In genomic region chr14:20617138-20618003, GRCh38 we compare ENCODE assay signal across 19 cellular contexts. TPM values are rescaled to one million over a fixed set of nuclear protein-coding genes. Genes with fewer than 3 reads are reported as not detected.
DNase-seq lines count a peak whose midpoint lies in the region; ATAC-seq, FAIRE-seq and TF ChIP-seq lines count a peak whose summit lies in the region.
"Had no signal": no experiment of that assay in that cellular context is flagged by ENCODE, and none has a peak within 500 bp of the region (broad histone marks: within the 10 kb centered on the region; RNA-seq: fewer than 3 reads in every experiment).

No MANE protein-coding gene starts in this region.

- intact Hi-C loops in GM12878 (cut with micrococcal nuclease; ENCODE audit: unreplicated experiment) (no loop called here), ascending aorta (cut with DNase I) (loop anchor here (10.0 kb wide), 1 partner anchor 477 kb away; the partner anchor contains the start of gene ZNF219)

- peak overlapping the region; percentile 40 for H3K4me2 ChIP-seq in GM12878 (ENCODE audit: control insufficient read depth, insufficient read depth)

- no TSS peak for BruUV-seq in GM12878 (replicated peaks; lab: Mats Ljungman, UMichigan)

- H3K4me1 ChIP-seq in GM12878 (ENCODE audit: control insufficient read depth, insufficient read depth, low read length) (peaks cover 26% of the 10 kb centered on the region), ascending aorta (no peaks in the 10 kb centered on the region)

- H3K27me3 ChIP-seq in GM12878 (replicated peaks in 1 of 2; ENCODE audit: control insufficient read depth in 2 of 2, insufficient read depth in 2 of 2, low read length in 1 of 2): no peaks in the 10 kb centered on the region
- no peaks in the 10 kb centered on the region for H3K27me3 ChIP-seq in ascending aorta

- RAD21 ChIA-PET in GM12878 (lab: Charles Lee; ENCODE audit: unreplicated experiment): interaction anchor here (0.7 to 1.6 kb wide), 7 partner anchors 13 to 454 kb away, joined by 3 to 6 read pairs (median 3); no protein-coding TSS in a partner anchor

- no peaks in the 10 kb centered on the region for H4K20me1 ChIP-seq in GM12878 (ENCODE audit: control insufficient read depth, insufficient read depth)

- CTCF ChIA-PET in GM12878 (lab: Yijun Ruan, JAX): interaction anchor here (1.3 to 9.0 kb wide), 3 partner anchors 15 to 202 kb away, joined by 4 to 79 read pairs (median 5); partner anchors contain the start of gene RNASE4

- no peak overlapping the region for H3K9ac ChIP-seq in GM12878 (ENCODE audit: control insufficient read depth, insufficient read depth, low read length)

- ATAC-seq in GM18861 (IDR thresholded peaks at IDR 0.05; ENCODE audit: unreplicated experiment) (peak; percentile 37), GM21447 (IDR thresholded peaks at IDR 0.05; ENCODE audit: unreplicated experiment) (peak; percentile 47), HG03354 (IDR thresholded peaks at IDR 0.05; ENCODE audit: poor library complexity, severe bottlenecking, unreplicated experiment) (peak; percentile 49), GM12878 (peak; percentile 60)
- ATAC-seq: left lung, psoas muscle had no signal

- in situ Hi-C loops in GM12878 (cut with MboI): no loop called here

- WGBS in GM12878 (ENCODE audit: insufficient coverage, insufficient replicate concordance, low lambda C conversion rate, missing lambda C conversion rate): 39% methylated on average over 12 of the region's 12 CpGs

- TF ChIP-seq EP300 in GM12878 (IDR thresholded peaks at IDR 0.05; ENCODE audit: borderline replicate concordance in 1 of 2, control insufficient read depth in 1 of 2, low read depth in 2 of 2, low read length in 2 of 2): no peak

- TF ChIP-seq CTCF in GM12878 (IDR thresholded peaks at IDR 0.05 in 2 of 3, conservative IDR thresholded peaks at IDR 0.05 in 1 of 3; ENCODE audit: control insufficient read depth in 2 of 3, extremely low read depth in 1 of 3, insufficient read depth in 1 of 3, low read depth in 3 of 3, low read length in 3 of 3) (no peak), ascending aorta (IDR thresholded peaks at IDR 0.05) (no peak)

- SMC1A ChIA-PET in GM12878 (lab: Charles Lee; ENCODE audit: uncharacterized antibody, unreplicated experiment): interaction anchor here (0.8 to 1.7 kb wide), 8 partner anchors 11 to 74 kb away, joined by 3 to 8 read pairs (median 4); no protein-coding TSS in a partner anchor

- TF ChIP-seq RAD21 in GM12878 (IDR thresholded peaks at IDR 0.05; ENCODE audit: insufficient read depth, low read depth, low read length): no peak

- no peaks in the 10 kb centered on the region for H3K79me2 ChIP-seq in GM12878 (ENCODE audit: control insufficient read depth, insufficient read depth, low read length)

- no peaks in the 10 kb centered on the region for H3K36me3 ChIP-seq in GM12878 (ENCODE audit: control insufficient read depth in 2 of 2, insufficient read depth in 2 of 2, low read length in 1 of 2)
- H3K36me3 ChIP-seq in ascending aorta: no peaks in the 10 kb centered on the region
- H3K36me3 ChIP-seq: left lung had no signal

- no peak overlapping the region for H3K4me3 ChIP-seq in GM12878
- H3K4me3 ChIP-seq in ascending aorta: no peak overlapping the region
- H3K4me3 ChIP-seq: left lung, psoas muscle had no signal

- peak overlapping the region; percentile 7; the same call in 1 of the 2 replicates for H2AFZ ChIP-seq in GM12878 (ENCODE audit: control insufficient read depth, low read depth, low read length)

- TF ChIP-seq POLR2A in GM12878 (IDR thresholded peaks at IDR 0.05; ENCODE audit: low read depth, low read length): no peak

- no peak for FAIRE-seq in GM12878 (lab: Jason Lieb, UNC)
- FAIRE-seq: H1, RCC 7860 had no signal

- POLR2A ChIA-PET in GM12878 (lab: Charles Lee): interaction anchor here (0.6 to 1.7 kb wide), 3 partner anchors 47 to 200 kb away, joined by 3 to 11 read pairs (median 3); no protein-coding TSS in a partner anchor

- DNase-seq in GM12878 (ENCODE audit: low read depth, low spot score) (no peak), kidney tubule cell (ENCODE audit: low spot score) (no peak), retina (no peak), ascending aorta (ENCODE audit: low spot score in 2 of 2) (no peak), NCI-H128 (lab: John Stamatoyannopoulos, UW; ENCODE audit: unreplicated experiment) (no peak)
- DNase-seq: activated naive CD4-positive, alpha-beta T cell treated with anti-CD3 and anti-CD28 coated beads for 36 hours; DMS53; effector CD8-positive, alpha-beta T cell; left lung; NCI-H2081 treated with DMSO at 0.1 percent for 48 hours; NCI-H526 treated with DMSO at 0.1 percent for 48 hours; psoas muscle had no signal

- peak overlapping the region; percentile 26; the same call in 1 of the 2 replicates for H3K27ac ChIP-seq in GM12878 (ENCODE audit: control insufficient read depth, insufficient read depth)
- no peak overlapping the region for H3K27ac ChIP-seq in ascending aorta
- H3K27ac ChIP-seq: left lung, psoas muscle had no signal

- no peaks in the 10 kb centered on the region for H3K9me3 ChIP-seq in GM12878 (replicated peaks; ENCODE audit: control insufficient read depth, insufficient read depth, low read length)
- no peaks in the 10 kb centered on the region for H3K9me3 ChIP-seq in ascending aorta
- H3K9me3 ChIP-seq: left lung, psoas muscle had no signal

RNA-seq across cellular contexts. Expression of gene OR6S1, which starts 24.1 kb away (rescaled TPM):
- 12.5 and 19.1 TPM in 2 replicates for total RNA-seq in GM12878 (2013; cell fraction: nucleolus; rRNA removed)
- total RNA-seq in GM12878 (2014; rRNA removed) (0.62 and 0.76 TPM in 2 replicates), GM12878 (2014; rRNA removed; fragmentation: Illumina TruSeq; extraction: Trizol) (0.64 and 0.67 TPM in 2 replicates), GM12878 (2021) (0.51 and 0.66 TPM in 2 replicates), ascending aorta (not detected)
- polyA plus RNA-seq in GM12878 (2011; ENCODE audit: low read depth): 0.66 TPM
- polyA plus RNA-seq in GM12878 (2011; rRNA removed) (0.09 and 0.24 TPM in 2 replicates), GM12878 (2014; fragmentation: Illumina TruSeq; extraction: Trizol) (0.22 TPM in 1 of 2 replicates, not detected in the other), GM12878 (2014; fragmentation: Nextera tagmentation; extraction: Ambion mirVana) (not detected), GM12878 (2014; rRNA removed) (0.35 and 0.42 TPM in 2 replicates), GM12878 (2016; fragmentation: Nextera tagmentation; extraction: Ambion mirVana) (not detected)
- 0.12 and 0.24 TPM in 2 replicates for polyA plus RNA-seq in GM12878 (2011; cell fraction: cytosol; rRNA removed)
- polyA plus RNA-seq in GM12878 (2011; cell fraction: nucleus; rRNA removed): 0.70 and 1.1 TPM in 2 replicates
- 0.16 and 0.27 TPM in 2 replicates for polyA plus RNA-seq in GM12878 (2012)
- polyA minus RNA-seq in GM12878 (2011; rRNA and poly(A)+ RNA removed): 0.80 TPM in 1 of 2 replicates, not detected in the other
- polyA minus RNA-seq in GM12878 (2011; cell fraction: cytosol; rRNA and poly(A)+ RNA removed): not detected in 2 replicates
- 0.48 and 0.86 TPM in 2 replicates for polyA minus RNA-seq in GM12878 (2011; cell fraction: nucleus; rRNA and poly(A)+ RNA removed)
- total RNA-seq: activated naive CD4-positive, alpha-beta T cell treated with anti-CD3 and anti-CD28 coated beads for 36 hours; H1; left lung; myocyte; psoas muscle had no signal
- polyA plus RNA-seq: BJ, H1, psoas muscle had no signal

RNA-seq across cellular contexts. Expression of gene RNASE12, which starts 26.2 kb away (rescaled TPM):
- total RNA-seq in GM12878 (2013; cell fraction: nucleolus; rRNA removed): not detected in 2 replicates
- total RNA-seq in GM12878 (2014; rRNA removed) (not detected in 2 replicates), GM12878 (2014; rRNA removed; fragmentation: Illumina TruSeq; extraction: Trizol) (not detected in 2 replicates), GM12878 (2021) (not detected in 2 replicates), ascending aorta (not detected)
- not detected for polyA plus RNA-seq in GM12878 (2011; ENCODE audit: low read depth)
- polyA plus RNA-seq in GM12878 (2011; rRNA removed) (not detected in 2 replicates), GM12878 (2014; fragmentation: Illumina TruSeq; extraction: Trizol) (not detected in 2 replicates), GM12878 (2014; fragmentation: Nextera tagmentation; extraction: Ambion mirVana) (not detected), GM12878 (2014; rRNA removed) (not detected in 2 replicates), GM12878 (2016; fragmentation: Nextera tagmentation; extraction: Ambion mirVana) (not detected)
- polyA plus RNA-seq in GM12878 (2011; cell fraction: cytosol; rRNA removed): not detected in 2 replicates
- polyA plus RNA-seq in GM12878 (2011; cell fraction: nucleus; rRNA removed): not detected in 2 replicates
- not detected in 2 replicates for polyA plus RNA-seq in GM12878 (2012)
- polyA minus RNA-seq in GM12878 (2011; rRNA and poly(A)+ RNA removed): not detected in 2 replicates
- not detected in 2 replicates for polyA minus RNA-seq in GM12878 (2011; cell fraction: cytosol; rRNA and poly(A)+ RNA removed)
- not detected in 2 replicates for polyA minus RNA-seq in GM12878 (2011; cell fraction: nucleus; rRNA and poly(A)+ RNA removed)
- total RNA-seq: activated naive CD4-positive, alpha-beta T cell treated with anti-CD3 and anti-CD28 coated beads for 36 hours; H1; left lung; myocyte; psoas muscle had no signal
- polyA plus RNA-seq: BJ, H1, psoas muscle had no signal

RNA-seq across cellular contexts. Expression of gene RNASE11, which starts 29.6 kb away (rescaled TPM):
- not detected in 2 replicates for total RNA-seq in GM12878 (2013; cell fraction: nucleolus; rRNA removed)
- total RNA-seq in GM12878 (2014; rRNA removed): not detected in 2 replicates
- not detected in 2 replicates for total RNA-seq in GM12878 (2014; rRNA removed; fragmentation: Illumina TruSeq; extraction: Trizol)
- not detected in 2 replicates for total RNA-seq in GM12878 (2021)
- not detected for polyA plus RNA-seq in GM12878 (2011; ENCODE audit: low read depth)
- polyA plus RNA-seq in GM12878 (2011; rRNA removed): not detected in 2 replicates
- polyA plus RNA-seq in GM12878 (2011; cell fraction: cytosol; rRNA removed): not detected in 2 replicates
- polyA plus RNA-seq in GM12878 (2011; cell fraction: nucleus; rRNA removed): not detected in 2 replicates
- polyA plus RNA-seq in GM12878 (2012): not detected in 2 replicates
- polyA plus RNA-seq in GM12878 (2014; fragmentation: Illumina TruSeq; extraction: Trizol): not detected in 2 replicates
- polyA plus RNA-seq in GM12878 (2014; fragmentation: Nextera tagmentation; extraction: Ambion mirVana): not detected
- polyA plus RNA-seq in GM12878 (2014; rRNA removed): not detected in 2 replicates
- polyA plus RNA-seq in GM12878 (2016; fragmentation: Nextera tagmentation; extraction: Ambion mirVana): not detected
- polyA minus RNA-seq in GM12878 (2011; rRNA and poly(A)+ RNA removed): not detected in 2 replicates
- not detected in 2 replicates for polyA minus RNA-seq in GM12878 (2011; cell fraction: cytosol; rRNA and poly(A)+ RNA removed)
- not detected in 2 replicates for polyA minus RNA-seq in GM12878 (2011; cell fraction: nucleus; rRNA and poly(A)+ RNA removed)
- total RNA-seq in ascending aorta: not detected
- total RNA-seq: activated naive CD4-positive, alpha-beta T cell treated with anti-CD3 and anti-CD28 coated beads for 36 hours; H1; left lung; myocyte; psoas muscle had no signal
- polyA plus RNA-seq: BJ, H1, psoas muscle had no signal

RNA-seq across cellular contexts. Expression of gene RNASE9, which starts 56.5 kb away (rescaled TPM):
- not detected in 2 replicates for total RNA-seq in GM12878 (2013; cell fraction: nucleolus; rRNA removed)
- total RNA-seq in GM12878 (2014; rRNA removed) (not detected in 2 replicates), GM12878 (2014; rRNA removed; fragmentation: Illumina TruSeq; extraction: Trizol) (not detected in 2 replicates), GM12878 (2021) (not detected in 2 replicates), ascending aorta (not detected)
- polyA plus RNA-seq in GM12878 (2011; ENCODE audit: low read depth): not detected
- polyA plus RNA-seq in GM12878 (2011; rRNA removed) (not detected in 2 replicates), GM12878 (2014; fragmentation: Illumina TruSeq; extraction: Trizol) (not detected in 2 replicates), GM12878 (2014; fragmentation: Nextera tagmentation; extraction: Ambion mirVana) (not detected), GM12878 (2014; rRNA removed) (not detected in 2 replicates), GM12878 (2016; fragmentation: Nextera tagmentation; extraction: Ambion mirVana) (not detected)
- polyA plus RNA-seq in GM12878 (2011; cell fraction: cytosol; rRNA removed): not detected in 2 replicates
- not detected in 2 replicates for polyA plus RNA-seq in GM12878 (2011; cell fraction: nucleus; rRNA removed)
- polyA plus RNA-seq in GM12878 (2012): not detected in 2 replicates
- polyA minus RNA-seq in GM12878 (2011; rRNA and poly(A)+ RNA removed): not detected in 2 replicates
- not detected in 2 replicates for polyA minus RNA-seq in GM12878 (2011; cell fraction: cytosol; rRNA and poly(A)+ RNA removed)
- polyA minus RNA-seq in GM12878 (2011; cell fraction: nucleus; rRNA and poly(A)+ RNA removed): not detected in 2 replicates
- total RNA-seq: activated naive CD4-positive, alpha-beta T cell treated with anti-CD3 and anti-CD28 coated beads for 36 hours; H1; left lung; myocyte; psoas muscle had no signal
- polyA plus RNA-seq: BJ, psoas muscle had no signal
